In the genomic region with DNA sequence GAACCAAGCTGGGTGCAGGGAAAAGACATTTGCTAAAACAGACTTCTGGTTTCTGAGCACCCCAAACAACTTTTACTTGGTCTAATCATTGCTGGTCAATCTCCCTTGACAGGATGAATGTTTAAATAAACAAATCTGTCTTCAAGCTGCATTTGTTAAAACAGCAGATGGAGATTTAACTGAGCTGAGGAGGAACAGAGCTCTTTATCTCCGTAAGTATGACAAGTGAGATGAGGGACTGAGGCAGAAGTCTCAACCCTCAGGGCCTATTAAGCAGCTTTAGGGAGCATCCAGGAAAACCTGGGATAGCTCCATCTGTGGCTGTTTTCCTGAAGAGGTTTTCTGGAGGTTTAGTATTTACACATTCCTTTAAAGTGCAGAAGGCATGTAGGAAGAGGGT, we compare ENCODE assay signal across 19 cellular contexts. TPM values are rescaled to one million over a fixed set of nuclear protein-coding genes. Genes with fewer than 3 reads are reported as not detected.
DNase-seq lines count a peak whose midpoint lies in the region; ATAC-seq and TF ChIP-seq lines count a peak whose summit lies in the region.
"Had no signal": no experiment of that assay in that cellular context is flagged by ENCODE, and none has a peak within 500 bp of the region (broad histone marks: within the 10 kb centered on the region; RNA-seq: fewer than 3 reads in every experiment).

No MANE protein-coding gene starts in this region.

- H3K27me3 ChIP-seq in Karpas-422 (ENCODE audit: low read length) = no peaks in the 10 kb centered on the region
- H3K27me3 ChIP-seq: stomach had no signal

- peak; percentile 66 for DNase-seq in D341Med (ENCODE audit: low spot score)
- DNase-seq in Karpas-422 = peak; percentile 21
- no peak for DNase-seq in caudate nucleus (lab: John Stamatoyannopoulos, UW)
- no peak for DNase-seq in mesothelial cell of epicardium (ENCODE audit: low spot score in 2 of 2, unreplicated experiment in 2 of 2)
- DNase-seq in NCI-H1436 treated with DMSO at 0.1 percent for 48 hours (lab: John Stamatoyannopoulos, UW) = no peak
- no peak for DNase-seq in NCI-H128 (lab: John Stamatoyannopoulos, UW; ENCODE audit: unreplicated experiment)
- no peak for DNase-seq in A172 (ENCODE audit: low spot score)
- DNase-seq: activated CD4-positive, alpha-beta T cell treated with anti-CD3 and anti-CD28 coated beads, Interleukin-2, amount 50 U/mL, for 48 hours; activated naive CD4-positive, alpha-beta T cell treated with anti-CD3 and anti-CD28 coated beads, Interleukin-2, amount 10 ng/mL, durations not matched to agents 7 days and 5 days; activated T-cell treated with anti-CD3 and anti-CD28 coated beads, Interleukin-2, amount 50 U/mL, for 24 hours; HFFc6; NCI-H1092; posterior cingulate gyrus; stimulated activated CD4-positive, alpha-beta T cell treated with anti-CD3 and anti-CD28 coated beads, Interleukin-2, amount 100 ng/mL, for 48 hours; stomach had no signal

- H4K20me1 ChIP-seq in Karpas-422 (ENCODE audit: insufficient read depth, low read depth, low read length) = no peaks in the 10 kb centered on the region

- TF ChIP-seq CTCF in mesothelial cell of epicardium (IDR thresholded peaks at IDR 0.05; ENCODE audit: unreplicated experiment) = no peak

- H3K9me2 ChIP-seq in Karpas-422 (replicated peaks; ENCODE audit: insufficient read depth, low read length) = no peaks in the 10 kb centered on the region

- H3K9me3 Mint-ChIP-seq in mesothelial cell of epicardium = no peaks in the 10 kb centered on the region
- H3K9me3 Mint-ChIP-seq: activated naive CD4-positive, alpha-beta T cell treated with anti-CD3 and anti-CD28 coated beads, Interleukin-2, amount 10 ng/mL, durations not matched to agents 7 days and 5 days; activated T-cell treated with anti-CD3 and anti-CD28 coated beads, Interleukin-2, amount 50 U/mL, for 24 hours; HFFc6 had no signal

- H3K36me3 ChIP-seq in Karpas-422 (ENCODE audit: insufficient read depth, low read length) = no peaks in the 10 kb centered on the region
- H3K36me3 ChIP-seq: stomach had no signal

- no peaks in the 10 kb centered on the region for H3K9me3 ChIP-seq in Karpas-422 (ENCODE audit: low read length)
- H3K9me3 ChIP-seq: stomach had no signal

- peak overlapping the region; percentile 92 for H3K27ac Mint-ChIP-seq in mesothelial cell of epicardium
- H3K27ac Mint-ChIP-seq: activated naive CD4-positive, alpha-beta T cell treated with anti-CD3 and anti-CD28 coated beads, Interleukin-2, amount 10 ng/mL, durations not matched to agents 7 days and 5 days; activated T-cell treated with anti-CD3 and anti-CD28 coated beads, Interleukin-2, amount 50 U/mL, for 24 hours; HFFc6 had no signal

- H3K4me2 ChIP-seq in Karpas-422 (ENCODE audit: low read depth, low read length, poor library complexity, severe bottlenecking) = no peak overlapping the region
- H3K4me2 ChIP-seq: KMS-11 had no signal

- peaks cover 60% of the 10 kb centered on the region for H3K4me1 Mint-ChIP-seq in mesothelial cell of epicardium
- H3K4me1 Mint-ChIP-seq: activated naive CD4-positive, alpha-beta T cell treated with anti-CD3 and anti-CD28 coated beads, Interleukin-2, amount 10 ng/mL, durations not matched to agents 7 days and 5 days had no signal

- ATAC-seq in GM19328 (IDR thresholded peaks at IDR 0.05; ENCODE audit: unreplicated experiment) = no peak

- H3K4me3 ChIP-seq in Karpas-422 (ENCODE audit: low read length) = no peak overlapping the region
- H3K4me3 ChIP-seq: stomach had no signal

- no peak overlapping the region for H2AFZ ChIP-seq in Karpas-422 (ENCODE audit: low read length)

- H3K27me3 Mint-ChIP-seq in mesothelial cell of epicardium (ENCODE audit: low read depth) = no peaks in the 10 kb centered on the region
- H3K27me3 Mint-ChIP-seq: activated naive CD4-positive, alpha-beta T cell treated with anti-CD3 and anti-CD28 coated beads, Interleukin-2, amount 10 ng/mL, durations not matched to agents 7 days and 5 days; activated T-cell treated with anti-CD3 and anti-CD28 coated beads, Interleukin-2, amount 50 U/mL, for 24 hours had no signal

- H3K4me3 Mint-ChIP-seq in mesothelial cell of epicardium = no peak overlapping the region
- H3K4me3 Mint-ChIP-seq: activated naive CD4-positive, alpha-beta T cell treated with anti-CD3 and anti-CD28 coated beads, Interleukin-2, amount 10 ng/mL, durations not matched to agents 7 days and 5 days; activated T-cell treated with anti-CD3 and anti-CD28 coated beads, Interleukin-2, amount 50 U/mL, for 24 hours; HFFc6 had no signal

- no peak overlapping the region for H3K27ac ChIP-seq in Karpas-422 (ENCODE audit: low read length)
- peak overlapping the region; percentile 19 for H3K27ac ChIP-seq in caudate nucleus (ENCODE audit: low read depth, low read length)
- H3K27ac ChIP-seq: HL-60, KMS-11, RWPE1 had no signal

- no peaks in the 10 kb centered on the region for H3K79me2 ChIP-seq in Karpas-422 (ENCODE audit: low read length)

- no peak overlapping the region for H3K9ac ChIP-seq in Karpas-422 (ENCODE audit: low read length)
- H3K9ac ChIP-seq: KMS-11 had no signal

- H3K36me3 Mint-ChIP-seq in mesothelial cell of epicardium = peaks cover 4% of the 10 kb centered on the region
- H3K36me3 Mint-ChIP-seq: activated naive CD4-positive, alpha-beta T cell treated with anti-CD3 and anti-CD28 coated beads, Interleukin-2, amount 10 ng/mL, durations not matched to agents 7 days and 5 days had no signal

- H3K4me1 ChIP-seq in Karpas-422 (ENCODE audit: low read length) = peaks cover 25% of the 10 kb centered on the region

RNA-seq across cellular contexts. Expression of gene NINL, which starts 40.6 kb away (rescaled TPM):
- total RNA-seq in Karpas-422 (2014; rRNA removed; shearing (Covaris generic); ENCODE audit: low replicate concordance) = 0.19 and 0.79 TPM in 2 replicates
- 79.4 to 85.9 TPM (median 83.5 TPM) in 3 replicates for total RNA-seq in mesothelial cell of epicardium
- 9.1 and 9.4 TPM in 2 replicates for total RNA-seq in A172 (2014; rRNA removed; shearing (Covaris generic))

Comparison
In these comparisons a context has a peak if more than half of its experiments do, and no peak if none do; other contexts are left out.
1. DNase-seq: peak in D341Med (single experiment) and Karpas-422 (single experiment); none in caudate nucleus (0 of 61), mesothelial cell of epicardium (0 of 2), NCI-H1436 treated with DMSO at 0.1 percent for 48 hours (single experiment), NCI-H128 (single experiment) and A172 (single experiment).